21 cellular contexts compared by ENCODE assay signal in the genomic region with DNA sequence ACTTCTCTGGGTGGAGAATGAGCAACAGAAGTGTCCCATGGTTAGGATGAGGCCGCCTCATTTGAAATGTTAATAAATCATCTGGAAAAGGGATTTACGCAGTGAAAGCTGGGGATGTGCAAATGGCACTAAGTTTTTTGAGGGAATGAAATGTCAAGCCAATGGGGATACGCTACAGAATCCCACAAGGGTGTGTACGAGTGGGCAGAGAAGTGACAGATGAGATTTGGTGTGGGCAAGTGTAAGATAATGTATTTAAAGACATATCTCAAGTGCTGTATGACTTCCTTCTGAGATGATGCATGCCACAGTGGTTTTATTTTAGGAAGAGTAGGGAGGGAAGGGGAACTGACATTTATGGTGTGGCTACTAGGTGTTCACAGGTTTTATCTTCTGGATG.
DNase-seq lines count a peak whose midpoint lies in the region; ATAC-seq lines count a peak whose summit lies in the region.
"Had no signal": no experiment of that assay in that cellular context is flagged by ENCODE, and none has a peak within 500 bp of the region (broad histone marks: within the 10 kb centered on the region; RNA-seq: fewer than 3 reads in every experiment).

No MANE protein-coding gene starts in this region.

- peak overlapping the region; percentile 32 for H3K27ac ChIP-seq in cingulate gyrus (ENCODE audit: low read depth, low read length)
- H3K27ac ChIP-seq: BLaER1 had no signal

- intact Hi-C loops in posterior vena cava (cut with DNase I) (no loop called here), left ventricle myocardium superior (cut with micrococcal nuclease) (no loop called here)

- DNase-seq in posterior vena cava (ENCODE audit: low spot score) (peak; percentile 0), left ventricle myocardium superior (no peak), cerebellar cortex (ENCODE audit: low spot score) (no peak)
- DNase-seq: 8988T; ACHN; BE2C; CD4-positive, alpha-beta memory T cell; CD4-positive, CD25-positive, alpha-beta regulatory T cell; CD8-positive, alpha-beta memory T cell; COR-L47; DMS 273 treated with DMSO at 0.1 percent for 48 hours; DMS153; DMS53; DMS79; DND-41; EL; GDM1 had no signal

- ATAC-seq in left ventricle myocardium superior (no peak), GM19397 (IDR thresholded peaks at IDR 0.05; ENCODE audit: unreplicated experiment) (no peak)
- ATAC-seq: GM12878 had no signal
